In genomic region chr5:34583167-34583566, GRCh38 we compare ENCODE assay signal across 26 cellular contexts.
DNase-seq lines count a peak whose midpoint lies in the region; TF ChIP-seq lines count a peak whose summit lies in the region.
"Had no signal": no experiment of that assay in that cellular context is flagged by ENCODE, and none has a peak within 500 bp of the region (broad histone marks: within the 10 kb centered on the region; RNA-seq: fewer than 3 reads in every experiment).

No MANE protein-coding gene starts in this region.

- H3K9me3 ChIP-seq in mammary epithelial cell (replicated peaks; ENCODE audit: insufficient read depth, low read length) (no peaks in the 10 kb centered on the region), breast epithelium (no peaks in the 10 kb centered on the region)
- H3K9me3 ChIP-seq: prostate gland, transverse colon had no signal

- dilution Hi-C loops in mammary epithelial cell (cut with HindIII; ENCODE audit: low sequenced_read_pairs), result no loop called here

- BruUV-seq in mammary epithelial cell (replicated peaks; lab: Mats Ljungman, UMichigan), result no TSS peak

- no peak for TF ChIP-seq POLR2A in breast epithelium (IDR thresholded peaks at IDR 0.05)

- H4K20me1 ChIP-seq in mammary epithelial cell (ENCODE audit: insufficient read depth, low read length), result no peaks in the 10 kb centered on the region

- no peaks in the 10 kb centered on the region for H3K27me3 ChIP-seq in mammary epithelial cell (ENCODE audit: insufficient read depth, low read length)
- no peaks in the 10 kb centered on the region for H3K27me3 ChIP-seq in breast epithelium
- H3K27me3 ChIP-seq: transverse colon had no signal

- H3K9ac ChIP-seq in mammary epithelial cell (ENCODE audit: insufficient read depth, low read length), result no peak overlapping the region
- H3K9ac ChIP-seq: KMS-11 had no signal

- DNase-seq in mammary epithelial cell (peak; percentile 21), breast epithelium (ENCODE audit: low spot score in 2 of 2) (no peak), dermis blood vessel endothelial cell (peak; percentile 78), lung microvascular endothelial cell (ENCODE audit: low read depth in 2 of 2) (peak; percentile 52 to 89), NCI-H2107 (lab: John Stamatoyannopoulos, UW) (no peak), posterior vena cava (ENCODE audit: low spot score) (no peak), AML-193 (lab: John Stamatoyannopoulos, UW) (no peak), glomerular visceral epithelial cell (ENCODE audit: extremely low spot score) (no peak)
- DNase-seq: 8988T; activated T-cell treated with anti-CD3 and anti-CD28 coated beads for 4 hours; CD4-positive, alpha-beta memory T cell; effector CD4-positive, alpha-beta T cell; head of caudate nucleus; kidney; MM.1S; naive B cell; NCI-H1417 treated with DMSO at 0.1 percent for 48 hours; NCI-H2081; NCI-H2227 treated with DMSO at 0.1 percent for 48 hours; NCI-H526; stimulated activated CD4-positive, alpha-beta T cell treated with anti-CD3 and anti-CD28 coated beads, Interleukin-15, amount 100 ng/mL, for 24 hours; stimulated activated CD4-positive, alpha-beta T cell treated with anti-CD3 and anti-CD28 coated beads, Interleukin-4, amount 100 ng/mL, for 4 hours; transverse colon had no signal

- TF ChIP-seq CTCF in mammary epithelial cell (conservative IDR thresholded peaks at IDR 0.05 in 1 of 2, IDR thresholded peaks at IDR 0.05 in 1 of 2; ENCODE audit: extremely low read depth in 1 of 2, insufficient read depth in 1 of 2, low read depth in 1 of 2, low read length in 2 of 2) (no peak), breast epithelium (IDR thresholded peaks at IDR 0.05) (no peak)

- H3K36me3 ChIP-seq in mammary epithelial cell (ENCODE audit: insufficient read depth, low read length), result no peaks in the 10 kb centered on the region
- no peaks in the 10 kb centered on the region for H3K36me3 ChIP-seq in breast epithelium
- H3K36me3 ChIP-seq: prostate gland, transverse colon had no signal

- H3K4me3 ChIP-seq in mammary epithelial cell (replicated peaks in 1 of 3; ENCODE audit: insufficient read depth in 1 of 3, low read depth in 2 of 3, low read length in 3 of 3), result no peak overlapping the region
- no peak overlapping the region for H3K4me3 ChIP-seq in breast epithelium
- H3K4me3 ChIP-seq: GM23338, prostate gland, transverse colon had no signal

- intact Hi-C loops in mammary epithelial cell (cut with micrococcal nuclease) (no loop called here), breast epithelium (cut with DNase I; ENCODE audit: low total_unique reads) (no loop called here), posterior vena cava (cut with DNase I) (no loop called here)

- in situ Hi-C loops in mammary epithelial cell (cut with MboI; ENCODE audit: low sequenced_read_pairs in 2 of 2), result no loop called here

- no peaks in the 10 kb centered on the region for H3K79me2 ChIP-seq in mammary epithelial cell (ENCODE audit: insufficient read depth, low read length)

- peak overlapping the region; percentile 66 for H2AFZ ChIP-seq in mammary epithelial cell (ENCODE audit: low read depth, low read length)
- H2AFZ ChIP-seq: GM23338 had no signal

- H3K4me2 ChIP-seq in mammary epithelial cell (ENCODE audit: insufficient read depth, low read depth, low read length), result no peak overlapping the region
- H3K4me2 ChIP-seq: GM23338, KMS-11 had no signal

- CTCF ChIA-PET in mammary epithelial cell (lab: Charles Lee; ENCODE audit: low non-redundant PET), result interaction anchor here (0.6 kb wide), 1 partner anchor 26 kb away, joined by 6 read pairs; no protein-coding TSS in a partner anchor

- H3K4me1 ChIP-seq in mammary epithelial cell (ENCODE audit: insufficient read depth, low read length), result peaks cover 35% of the 10 kb centered on the region
- H3K4me1 ChIP-seq in breast epithelium, result no peaks in the 10 kb centered on the region
- H3K4me1 ChIP-seq: prostate gland, transverse colon had no signal

- H3K27ac ChIP-seq in mammary epithelial cell (ENCODE audit: insufficient read depth, low read depth, low read length), result no peak overlapping the region
- no peak overlapping the region for H3K27ac ChIP-seq in breast epithelium
- H3K27ac ChIP-seq: KMS-11, prostate gland, transverse colon had no signal

Comparison
In these comparisons a context has a peak if more than half of its experiments do, and no peak if none do; other contexts are left out.
1. DNase-seq: peak in mammary epithelial cell (single experiment), dermis blood vessel endothelial cell (single experiment) and lung microvascular endothelial cell (2 of 2); none in breast epithelium (0 of 2), NCI-H2107 (single experiment), posterior vena cava (single experiment), AML-193 (0 of 2) and glomerular visceral epithelial cell (single experiment).